ENCODE assay signal across 19 cellular contexts in the genomic region with DNA sequence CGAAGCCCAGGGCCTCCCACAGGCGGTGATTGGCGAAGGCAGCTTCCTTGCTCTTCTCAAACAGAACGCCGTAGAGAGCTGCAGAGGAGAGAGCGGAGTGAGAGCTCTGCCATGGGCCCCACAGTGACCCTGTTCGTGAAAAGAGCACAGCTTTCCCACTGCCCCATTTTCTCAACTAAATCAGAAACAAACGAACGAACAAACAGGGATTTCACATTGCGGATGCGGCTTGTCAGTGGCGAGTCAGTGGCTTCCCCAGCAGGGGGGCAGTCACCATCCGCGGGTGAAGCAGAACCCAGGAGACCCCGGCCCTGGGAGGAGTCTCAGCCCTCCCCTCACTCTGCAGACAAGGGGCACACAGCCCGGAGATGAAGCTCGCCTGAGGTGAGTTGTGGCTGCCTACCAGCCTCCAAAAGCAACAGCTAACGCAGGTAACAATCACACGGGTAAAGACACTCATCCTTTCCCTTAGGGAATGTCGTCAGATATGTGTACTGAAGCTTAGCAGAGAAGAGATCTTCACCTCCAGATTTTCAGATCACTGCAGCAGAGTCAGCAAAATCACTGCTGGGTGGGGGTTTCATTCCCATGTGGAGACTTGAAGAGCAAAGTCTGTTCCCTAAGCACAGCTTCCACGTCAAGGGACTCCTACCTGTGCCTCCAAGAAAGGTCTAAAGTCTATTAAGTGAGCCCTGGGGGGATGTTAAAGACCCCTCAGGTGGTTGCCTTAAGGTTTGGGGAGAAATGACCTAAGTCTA. TPM values are rescaled to one million over a fixed set of nuclear protein-coding genes. Genes with fewer than 3 reads are reported as not detected.
A peak's percentile ranks its signal among the peaks of the same experiment; 100 is the strongest.
DNase-seq lines count a peak whose midpoint lies in the region; ATAC-seq and TF ChIP-seq lines count a peak whose summit lies in the region.
"Had no signal": no experiment of that assay in that cellular context is flagged by ENCODE, and none has a peak within 500 bp of the region (broad histone marks: within the 10 kb centered on the region; RNA-seq: fewer than 3 reads in every experiment).

No MANE protein-coding gene starts in this region.

- no peaks in the 10 kb centered on the region for H3K9me3 Mint-ChIP-seq in neural progenitor cell
- H3K9me3 Mint-ChIP-seq: CD8-positive, alpha-beta memory T cell; IgD-negative memory B cell had no signal

- H3K4me3 ChIP-seq in heart left ventricle: no peak overlapping the region
- no peak overlapping the region for H3K4me3 ChIP-seq in coronary artery
- H3K4me3 ChIP-seq in neural progenitor cell: no peak overlapping the region
- H3K4me3 ChIP-seq: BLaER1, GM23248 had no signal

- no peaks in the 10 kb centered on the region for H4K20me1 ChIP-seq in neural progenitor cell (ENCODE audit: low read depth)
- H4K20me1 ChIP-seq: BLaER1 had no signal

- H3K4me1 Mint-ChIP-seq in neural progenitor cell: peaks cover 8% of the 10 kb centered on the region
- H3K4me1 Mint-ChIP-seq: CD8-positive, alpha-beta memory T cell had no signal

- intact Hi-C loops in cardiac septum (cut with DNase I): no loop called here
- intact Hi-C loops in heart left ventricle (cut with DNase I): no loop called here

- ATAC-seq in heart left ventricle (no peak), HG02938 (IDR thresholded peaks at IDR 0.05; ENCODE audit: unreplicated experiment) (no peak), GM19023 (IDR thresholded peaks at IDR 0.05; ENCODE audit: unreplicated experiment) (no peak)

- H3K27ac ChIP-seq in heart left ventricle (no peak overlapping the region), coronary artery (no peak overlapping the region), neural progenitor cell (no peak overlapping the region)
- H3K27ac ChIP-seq: BLaER1, GM23248 had no signal

- no peak overlapping the region for H3K27ac Mint-ChIP-seq in neural progenitor cell
- H3K27ac Mint-ChIP-seq: CD8-positive, alpha-beta memory T cell; HFFc6; IgD-negative memory B cell had no signal

- no peak overlapping the region for H3K4me2 ChIP-seq in neural progenitor cell

- no peak overlapping the region for H3K9ac ChIP-seq in neural progenitor cell
- H3K9ac ChIP-seq: BLaER1, GM23248 had no signal

- DNase-seq in cardiac septum (ENCODE audit: low spot score): peak; percentile 55
- DNase-seq in heart left ventricle: no peak
- DNase-seq in coronary artery (ENCODE audit: low spot score): peak; percentile 28
- no peak for DNase-seq in neural progenitor cell (ENCODE audit: low spot score)
- DNase-seq in GM19238 (ENCODE audit: insufficient read length, low spot score): no peak
- DNase-seq: 8988T; AML-193; Caco-2; CD8-positive, alpha-beta memory T cell; DND-41; GDM1; GM23248; HCEC 1CT; HFFc6; KG1 had no signal

- H3K4me1 ChIP-seq in heart left ventricle (peaks cover 0 to 2% (median 0%) of the 10 kb centered on the region in 12 donors), neural progenitor cell (peaks cover 4% of the 10 kb centered on the region)

- no peak overlapping the region for H3K4me3 Mint-ChIP-seq in neural progenitor cell
- H3K4me3 Mint-ChIP-seq: CD8-positive, alpha-beta memory T cell; HFFc6; IgD-negative memory B cell had no signal

- TF ChIP-seq POLR2A in heart left ventricle (IDR thresholded peaks at IDR 0.05): no peak

- H3K27me3 Mint-ChIP-seq in neural progenitor cell (ENCODE audit: insufficient read depth, low read depth): peaks cover 4% of the 10 kb centered on the region

- H3K79me2 ChIP-seq in neural progenitor cell (ENCODE audit: low read depth): no peaks in the 10 kb centered on the region

- H3K36me3 Mint-ChIP-seq in neural progenitor cell: no peaks in the 10 kb centered on the region
- H3K36me3 Mint-ChIP-seq: CD8-positive, alpha-beta memory T cell; IgD-negative memory B cell had no signal

- 68 to 87% (median 74%) methylated on average over 18 to 21 of the region's 21 CpGs for WGBS in heart left ventricle, 4 donors

- no peak for TF ChIP-seq CTCF in heart left ventricle (IDR thresholded peaks at IDR 0.05)
- TF ChIP-seq CTCF in coronary artery (IDR thresholded peaks at IDR 0.05): no peak
- TF ChIP-seq CTCF in neural progenitor cell (IDR thresholded peaks at IDR 0.05): no peak

- H3K27me3 ChIP-seq in heart left ventricle (peaks cover 0 to 12% (median 0%) of the 10 kb centered on the region in 9 donors), neural progenitor cell (no peaks in the 10 kb centered on the region)

- H3K9me3 ChIP-seq in heart left ventricle (no peaks in the 10 kb centered on the region), neural progenitor cell (ENCODE audit: low read depth) (no peaks in the 10 kb centered on the region)
- H3K9me3 ChIP-seq: BLaER1, Caco-2 had no signal

- no peaks in the 10 kb centered on the region for H3F3A ChIP-seq in neural progenitor cell (ENCODE audit: low read depth)

- H3K36me3 ChIP-seq in heart left ventricle: no peaks in the 10 kb centered on the region
- no peaks in the 10 kb centered on the region for H3K36me3 ChIP-seq in neural progenitor cell
- H3K36me3 ChIP-seq: BLaER1 had no signal

- peak overlapping the region; percentile 42 for H2AFZ ChIP-seq in neural progenitor cell (replicated peaks)
- H2AFZ ChIP-seq: GM23248 had no signal

RNA-seq across cellular contexts. Expression of a gene that starts 51.2 kb away (rescaled TPM):
- total RNA-seq in cardiac septum: not detected
- total RNA-seq in heart left ventricle: not detected
- not detected for polyA plus RNA-seq in heart left ventricle
- not detected in 2 replicates for total RNA-seq in neural progenitor cell (ENCODE audit: low replicate concordance)
- total RNA-seq: Caco-2; CD8-positive, alpha-beta memory T cell; GM23248; HFFc6 had no signal
- polyA plus RNA-seq: CD8-positive, alpha-beta memory T cell; GM23248; IgD-negative memory B cell had no signal

Comparison
In these comparisons a context has a peak if more than half of its experiments do, and no peak if none do; other contexts are left out.
1. DNase-seq: peak in cardiac septum (single experiment) and coronary artery (single experiment); none in heart left ventricle (0 of 5), neural progenitor cell (single experiment) and GM19238 (single experiment).